In genomic region chr7:5266148-5267028, GRCh38 we compare ENCODE assay signal across 21 cellular contexts. TPM values are rescaled to one million over a fixed set of nuclear protein-coding genes. Genes with fewer than 3 reads are reported as not detected.
DNase-seq lines count a peak whose midpoint lies in the region; ATAC-seq and TF ChIP-seq lines count a peak whose summit lies in the region.
"Had no signal": no experiment of that assay in that cellular context is flagged by ENCODE, and none has a peak within 500 bp of the region (broad histone marks: within the 10 kb centered on the region; RNA-seq: fewer than 3 reads in every experiment).

No MANE protein-coding gene starts in this region.

- H3K9ac ChIP-seq in IMR-90 (ENCODE audit: low read depth, low read length) (no peak overlapping the region), mesendoderm (ENCODE audit: low read length) (no peak overlapping the region)

- no peak for TF ChIP-seq CTCF in IMR-90 (conservative IDR thresholded peaks at IDR 0.05; ENCODE audit: low read depth, low read length)

- intact Hi-C loops in IMR-90 (cut with micrococcal nuclease), result no loop called here

- H3K27me3 ChIP-seq in IMR-90 (ENCODE audit: control insufficient read depth, insufficient read depth, low read length) (peaks cover 21% of the 10 kb centered on the region), mesendoderm (ENCODE audit: insufficient read depth, low read length, poor library complexity) (no peaks in the 10 kb centered on the region)
- H3K27me3 ChIP-seq: cardiac muscle cell, stomach, uterus had no signal

- peaks cover 3% of the 10 kb centered on the region for H3K4me1 Mint-ChIP-seq in T-helper 17 cell
- H3K4me1 Mint-ChIP-seq: activated naive CD8-positive, alpha-beta T cell treated with anti-CD3 and anti-CD28 coated beads, Interleukin-2, amount 10 ng/mL, durations not matched to agents 7 days and 5 days had no signal

- H3K4me1 ChIP-seq in IMR-90 (ENCODE audit: control insufficient read depth, insufficient read depth, low read length), result no peaks in the 10 kb centered on the region
- no peaks in the 10 kb centered on the region for H3K4me1 ChIP-seq in mesendoderm (ENCODE audit: control insufficient read depth, low read depth, low read length)
- H3K4me1 ChIP-seq: prostate gland, stomach, uterus had no signal

- CTCF ChIA-PET in IMR-90 (lab: Yijun Ruan, JAX), result no interaction called here

- no TSS peak for BruUV-seq in IMR-90 (replicated peaks; lab: Mats Ljungman, UMichigan)

- peak overlapping the region; percentile 59 for H3K27ac Mint-ChIP-seq in T-helper 17 cell
- H3K27ac Mint-ChIP-seq: activated naive CD8-positive, alpha-beta T cell treated with anti-CD3 and anti-CD28 coated beads, Interleukin-2, amount 10 ng/mL, durations not matched to agents 7 days and 5 days had no signal

- H3K4ac ChIP-seq in IMR-90 (ENCODE audit: low read depth, low read length) (no peak overlapping the region), mesendoderm (ENCODE audit: low read depth, low read length) (no peak overlapping the region)

- H2BK20ac ChIP-seq in IMR-90 (ENCODE audit: low read depth, low read length), result no peak overlapping the region

- H4K91ac ChIP-seq in IMR-90 (ENCODE audit: insufficient read depth, low read depth, low read length), result no peak overlapping the region

- 48% methylated on average over 8 of the region's 21 CpGs; no CpG with 5 or more reads in 1 of the 2 experiments for WGBS in IMR-90 (ENCODE audit: extremely low coverage in 2 of 2, insufficient read length in 1 of 2), 2 experiments
- no CpG with 5 or more reads among the region's 21 CpGs for WGBS in mesendoderm (ENCODE audit: extremely low coverage, insufficient coverage, low lambda C conversion rate)

- H3K23ac ChIP-seq in IMR-90 (ENCODE audit: low read depth, low read length), result no peak overlapping the region
- H3K23ac ChIP-seq in mesendoderm (ENCODE audit: low read length), result no peak overlapping the region

- H3K79me2 ChIP-seq in mesendoderm (ENCODE audit: control insufficient read depth, insufficient read depth, low read length), result no peaks in the 10 kb centered on the region

- H2BK5ac ChIP-seq in IMR-90 (ENCODE audit: low read depth, low read length, poor library complexity, severe bottlenecking) (no peak overlapping the region), mesendoderm (ENCODE audit: low read length) (no peak overlapping the region)

- H3K4me3 ChIP-seq in IMR-90 (ENCODE audit: insufficient read depth, low read depth, low read length), result no peak overlapping the region
- H3K4me3 ChIP-seq in mesendoderm (ENCODE audit: low read length), result no peak overlapping the region
- H3K4me3 ChIP-seq: cardiac muscle cell, prostate gland, stomach, uterus had no signal

- H3K4me3 Mint-ChIP-seq in T-helper 17 cell, result no peak overlapping the region
- H3K4me3 Mint-ChIP-seq: activated naive CD8-positive, alpha-beta T cell treated with anti-CD3 and anti-CD28 coated beads, Interleukin-2, amount 10 ng/mL, durations not matched to agents 7 days and 5 days; activated T-cell treated with anti-CD3 and anti-CD28 coated beads, Interleukin-2, amount 50 U/mL, for 4 hours had no signal

- peaks cover 6% of the 10 kb centered on the region for H3K36me3 Mint-ChIP-seq in T-helper 17 cell (ENCODE audit: low read depth)
- H3K36me3 Mint-ChIP-seq: activated naive CD8-positive, alpha-beta T cell treated with anti-CD3 and anti-CD28 coated beads, Interleukin-2, amount 10 ng/mL, durations not matched to agents 7 days and 5 days had no signal

- H3K79me1 ChIP-seq in IMR-90 (ENCODE audit: low read depth in 1 of 2, low read length in 2 of 2) (no peaks in the 10 kb centered on the region), mesendoderm (ENCODE audit: low read length) (no peaks in the 10 kb centered on the region)

- H2AK9ac ChIP-seq in IMR-90 (replicated peaks; ENCODE audit: low read depth, low read length, poor library complexity), result no peak overlapping the region

- POLR2A ChIA-PET in IMR-90 (lab: Charles Lee; ENCODE audit: unreplicated experiment), result no interaction called here

- in situ Hi-C loops in IMR-90 (cut with MboI; ENCODE audit: low sequenced_read_pairs), result no loop called here

- H2AK5ac ChIP-seq in IMR-90 (ENCODE audit: low read depth, low read length) (no peak overlapping the region), mesendoderm (ENCODE audit: low read length) (no peak overlapping the region)

- H4K5ac ChIP-seq in IMR-90 (ENCODE audit: low read depth, low read length) (no peak overlapping the region), mesendoderm (ENCODE audit: low read length) (no peak overlapping the region)

- no peak for TF ChIP-seq POLR2A in IMR-90 (IDR thresholded peaks at IDR 0.05; ENCODE audit: low read depth, low read length)

- H2BK15ac ChIP-seq in IMR-90 (ENCODE audit: low read depth, low read length) (no peak overlapping the region), mesendoderm (replicated peaks; ENCODE audit: low read depth) (no peak overlapping the region)

- H3K27ac ChIP-seq in IMR-90 (ENCODE audit: insufficient read depth, low read length) (no peak overlapping the region), mesendoderm (ENCODE audit: low read depth, low read length) (no peak overlapping the region)
- H3K27ac ChIP-seq: cardiac muscle cell, prostate gland, stomach, uterus had no signal

- H3K56ac ChIP-seq in IMR-90 (ENCODE audit: extremely low read depth, insufficient read depth, low read length) (no peak overlapping the region), mesendoderm (ENCODE audit: low read length) (peak overlapping the region; percentile 25)

- TF ChIP-seq RAD21 in IMR-90 (IDR thresholded peaks at IDR 0.05; ENCODE audit: low read length), result no peak

- H4K20me1 ChIP-seq in IMR-90 (ENCODE audit: insufficient read depth, low read length), result no peaks in the 10 kb centered on the region

- peak; percentile 37 for DNase-seq in D341Med (ENCODE audit: low spot score)
- no peak for DNase-seq in IMR-90
- no peak for DNase-seq in T-helper 17 cell
- DNase-seq in mesendoderm, result peak; percentile 72
- DNase-seq in NOMO-1 (lab: John Stamatoyannopoulos, UW; ENCODE audit: unreplicated experiment in 2 of 2), result no peak
- DNase-seq: activated CD4-positive, alpha-beta T cell treated with anti-CD3 and anti-CD28 coated beads, Interleukin-2, amount 50 U/mL, for 4 hours; activated naive CD8-positive, alpha-beta T cell treated with anti-CD3 and anti-CD28 coated beads, Interleukin-2, amount 10 ng/mL, durations not matched to agents 7 days and 5 days; activated T-cell treated with anti-CD3 and anti-CD28 coated beads, Interleukin-2, amount 50 U/mL, for 4 hours; COR-L47; effector CD8-positive, alpha-beta T cell; left cardiac atrium; NCI-H2029; NCI-H774; SIG-M5; stomach; uterus had no signal

- no peak overlapping the region for H3K4me2 ChIP-seq in IMR-90 (ENCODE audit: low read depth, low read length)
- H3K4me2 ChIP-seq in mesendoderm (ENCODE audit: low read length), result no peak overlapping the region

- H2AFZ ChIP-seq in IMR-90 (replicated peaks; ENCODE audit: low read length, poor library complexity), result peak overlapping the region; percentile 67

- peaks cover 21% of the 10 kb centered on the region for H3K27me3 Mint-ChIP-seq in T-helper 17 cell
- H3K27me3 Mint-ChIP-seq: activated naive CD8-positive, alpha-beta T cell treated with anti-CD3 and anti-CD28 coated beads, Interleukin-2, amount 10 ng/mL, durations not matched to agents 7 days and 5 days had no signal

- H4K8ac ChIP-seq in IMR-90 (ENCODE audit: low read depth in 2 of 2, low read length in 2 of 2), result no peak overlapping the region
- no peak overlapping the region for H4K8ac ChIP-seq in mesendoderm (ENCODE audit: low read depth, low read length)

- no peak overlapping the region for H2BK120ac ChIP-seq in IMR-90 (ENCODE audit: low read depth, low read length)
- no peak overlapping the region for H2BK120ac ChIP-seq in mesendoderm (ENCODE audit: low read depth, low read length)

- H3K9me1 ChIP-seq in IMR-90 (ENCODE audit: insufficient read depth, low read length), result no peaks in the 10 kb centered on the region

- H3K36me3 ChIP-seq in IMR-90 (ENCODE audit: control insufficient read depth, insufficient read depth, low read length), result no peaks in the 10 kb centered on the region
- H3K36me3 ChIP-seq in mesendoderm (ENCODE audit: control insufficient read depth, insufficient read depth, low read length), result no peaks in the 10 kb centered on the region
- H3K36me3 ChIP-seq: cardiac muscle cell, prostate gland, stomach, uterus had no signal

- H3K9me3 ChIP-seq in IMR-90 (ENCODE audit: control insufficient read depth, insufficient read depth, low read length) (no peaks in the 10 kb centered on the region), T-helper 17 cell (ENCODE audit: control insufficient read depth, low read length, poor library complexity, severe bottlenecking) (no peaks in the 10 kb centered on the region)
- H3K9me3 ChIP-seq: prostate gland, stomach, uterus had no signal

- dilution Hi-C loops in IMR-90 (cut with HindIII; ENCODE audit: low sequenced_read_pairs, unreplicated experiment), result no loop called here

- ATAC-seq in IMR-90 (ENCODE audit: low read depth), result no peak
- ATAC-seq in T-helper 17 cell, result no peak
- ATAC-seq in GM21528 (IDR thresholded peaks at IDR 0.05; ENCODE audit: low FRiP score, unreplicated experiment), result no peak
- ATAC-seq in GM21619 (IDR thresholded peaks at IDR 0.05; ENCODE audit: unreplicated experiment), result no peak
- ATAC-seq in HG03135 (IDR thresholded peaks at IDR 0.05; ENCODE audit: unreplicated experiment), result no peak
- ATAC-seq: activated T-cell treated with anti-CD3 and anti-CD28 coated beads, Interleukin-2, amount 50 U/mL, for 4 hours; left cardiac atrium had no signal

- H3K18ac ChIP-seq in IMR-90 (ENCODE audit: low read depth, low read length) (no peak overlapping the region), mesendoderm (ENCODE audit: low read length) (no peak overlapping the region)

- H3K14ac ChIP-seq in IMR-90 (replicated peaks; ENCODE audit: low read depth, low read length), result no peak overlapping the region

TF ChIP-seq in IMR-90, 13 proteins besides CTCF, POLR2A, EP300 and RAD21 (continues in another document):
- no peak for TF ChIP-seq MXI1 (IDR thresholded peaks at IDR 0.05; ENCODE audit: borderline replicate concordance, low read depth, low read length)
- no peak for TF ChIP-seq ELK1 (IDR thresholded peaks at IDR 0.05; ENCODE audit: borderline replicate concordance, low read depth, low read length)
- TF ChIP-seq MAFK (IDR thresholded peaks at IDR 0.05; ENCODE audit: low read depth, low read length), result no peak

RNA-seq across cellular contexts. Expression of gene SLC29A4, which starts 16.4 kb away (rescaled TPM):
- total RNA-seq in IMR-90 (2012; rRNA removed) (2.3 and 2.5 TPM in 2 replicates), T-helper 17 cell (under 1 TPM; 0.47 to 0.55 TPM)
- 7.6 and 10.4 TPM in 2 replicates for polyA plus RNA-seq in IMR-90 (2012; rRNA removed)
- polyA plus RNA-seq in IMR-90 (2012; cell fraction: cytosol; rRNA removed), result 4.7 and 12.8 TPM in 2 replicates
- polyA plus RNA-seq in IMR-90 (2012; cell fraction: nucleus; rRNA removed; ENCODE audit: low replicate concordance), result 9.8 and 25.0 TPM in 2 replicates
- 2.1 TPM for polyA plus RNA-seq in mesendoderm (2013, experiment 1 of 2)
- 2.0 TPM for polyA plus RNA-seq in mesendoderm (2013, experiment 2 of 2)

Comparison
In these comparisons a context has a peak if more than half of its experiments do, and no peak if none do; other contexts are left out.
1. DNase-seq: peak in D341Med (single experiment) and mesendoderm (single experiment); none in IMR-90 (single experiment), T-helper 17 cell (0 of 3) and NOMO-1 (0 of 2).